In genomic region chr16:79902351-79902750, GRCh38 we compare ENCODE assay signal across 21 cellular contexts.
"Had no signal": no experiment of that assay in that cellular context is flagged by ENCODE, and none has a peak within 500 bp of the region (broad histone marks: within the 10 kb centered on the region; RNA-seq: fewer than 3 reads in every experiment).

No MANE protein-coding gene starts in this region.

- DNase-seq: activated CD4-positive, alpha-beta T cell treated with anti-CD3 and anti-CD28 coated beads, Interleukin-2, amount 50 U/mL, for 1 hour; activated CD4-positive, CD25-positive, alpha-beta regulatory T cell treated with anti-CD3 and anti-CD28 coated beads, Interleukin-2, amount 50 U/mL, for 72 hours; activated CD8-positive, alpha-beta T cell treated with anti-CD3 and anti-CD28 coated beads, Interleukin-2, amount 10 ng/mL, durations not matched to agents 7 days and 5 days; activated gamma-delta T cell treated with Interleukin-2 at 50 U/mL for 16 hours; activated T-cell treated with anti-CD3 and anti-CD28 coated beads, Interleukin-2, amount 50 U/mL, for 1 hour; adrenal gland; effector CD4-positive, alpha-beta T cell; heart right ventricle; kidney; left lung; naive thymus-derived CD4-positive, alpha-beta T cell; posterior cingulate gyrus; small intestine; stimulated activated CD4-positive, alpha-beta T cell treated with anti-CD3 and anti-CD28 coated beads, Interleukin-15, amount 100 ng/mL, for 24 hours; stimulated activated CD8-positive, alpha-beta memory T cell treated with anti-CD3 and anti-CD28 coated beads, Interleukin-4, amount 100 ng/mL, for 48 hours; stimulated activated naive B cell treated with anti-CD40 and anti-IgM and Interleukin-4, amounts not matched to agents 10 μg/mL and 1 μg/mL and 100 μg/mL, for 72 hours; upper lobe of left lung; WERI-Rb-1 had no signal

- H3K4me3 ChIP-seq: adrenal gland, ascending aorta, heart right ventricle, left lung, lung, thoracic aorta, upper lobe of left lung had no signal
